ENCODE assay signal across 14 cellular contexts in genomic region chr3:169104541-169104940, GRCh38.
DNase-seq lines count a peak whose midpoint lies in the region; ATAC-seq, FAIRE-seq and TF ChIP-seq lines count a peak whose summit lies in the region.
"Had no signal": no experiment of that assay in that cellular context is flagged by ENCODE, and none has a peak within 500 bp of the region (broad histone marks: within the 10 kb centered on the region; RNA-seq: fewer than 3 reads in every experiment).

No MANE protein-coding gene starts in this region.

- H3K27ac ChIP-seq in keratinocyte (ENCODE audit: control insufficient read depth, insufficient read depth, low read length) (no peak overlapping the region), gastrocnemius medialis (no peak overlapping the region)
- H3K27ac ChIP-seq: BLaER1 treated with 17β-estradiol and CSF1 and Interleukin-3, amounts not matched to agents 10 nM and 100 nM; vagina had no signal

- H3K9me3 ChIP-seq in keratinocyte (ENCODE audit: control insufficient read depth, low read depth, low read length) (no peaks in the 10 kb centered on the region), gastrocnemius medialis (no peaks in the 10 kb centered on the region)
- H3K9me3 ChIP-seq: BLaER1 treated with 17β-estradiol and CSF1 and Interleukin-3, amounts not matched to agents 10 nM and 100 nM; vagina had no signal

- TF ChIP-seq CTCF in keratinocyte (optimal IDR thresholded peaks at IDR 0.05 in 1 of 3, IDR thresholded peaks at IDR 0.05 in 1 of 3, conservative IDR thresholded peaks at IDR 0.05 in 1 of 3; ENCODE audit: extremely low read depth in 1 of 3, insufficient read depth in 2 of 3, low read length in 3 of 3) (no peak), gastrocnemius medialis (IDR thresholded peaks at IDR 0.05 in 4 of 5, conservative IDR thresholded peaks at IDR 0.05 in 1 of 5) (no peak)

- ATAC-seq in gastrocnemius medialis (no peak), GM19467 (IDR thresholded peaks at IDR 0.05; ENCODE audit: unreplicated experiment) (no peak), GM19397 (IDR thresholded peaks at IDR 0.05; ENCODE audit: unreplicated experiment) (no peak)
- ATAC-seq: left lobe of liver had no signal

- dilution Hi-C loops in keratinocyte (cut with MboI; ENCODE audit: extremely low pct_ligation_motif_present, low sequenced_read_pairs): no loop called here

- no peaks in the 10 kb centered on the region for H3K27me3 ChIP-seq in keratinocyte (ENCODE audit: control insufficient read depth, extremely low read depth, insufficient read depth, low read length)
- no peaks in the 10 kb centered on the region for H3K27me3 ChIP-seq in gastrocnemius medialis
- H3K27me3 ChIP-seq: BLaER1 treated with 17β-estradiol and CSF1 and Interleukin-3, amounts not matched to agents 10 nM and 100 nM; vagina had no signal

- no peak overlapping the region for H3K9ac ChIP-seq in keratinocyte (ENCODE audit: control insufficient read depth, extremely low read depth, insufficient read depth, low read length)
- H3K9ac ChIP-seq: BLaER1 treated with 17β-estradiol and CSF1 and Interleukin-3, amounts not matched to agents 10 nM and 100 nM had no signal

- H3K4me2 ChIP-seq in keratinocyte (ENCODE audit: control insufficient read depth, extremely low read depth, insufficient read depth, low read depth, low read length): no peak overlapping the region
- H3K4me2 ChIP-seq: BLaER1 treated with 17β-estradiol and CSF1 and Interleukin-3, amounts not matched to agents 10 nM and 100 nM had no signal

- in situ Hi-C loops in gastrocnemius medialis (cut with MboI; ENCODE audit: low sequenced_read_pairs in 4 of 4): no loop called here

- H3K36me3 ChIP-seq in keratinocyte (ENCODE audit: control insufficient read depth in 2 of 2, extremely low read depth in 1 of 2, insufficient read depth in 2 of 2, low read length in 2 of 2) (no peaks in the 10 kb centered on the region), gastrocnemius medialis (no peaks in the 10 kb centered on the region)
- H3K36me3 ChIP-seq: BLaER1 treated with 17β-estradiol and CSF1 and Interleukin-3, amounts not matched to agents 10 nM and 100 nM; vagina had no signal

- no peak overlapping the region for H3K4me3 ChIP-seq in keratinocyte (ENCODE audit: control insufficient read depth in 2 of 3, extremely low read depth in 1 of 3, insufficient read depth in 2 of 3, low read depth in 1 of 3, low read length in 3 of 3)
- H3K4me3 ChIP-seq in gastrocnemius medialis: no peak overlapping the region
- H3K4me3 ChIP-seq: BLaER1 treated with 17β-estradiol and CSF1 and Interleukin-3, amounts not matched to agents 10 nM and 100 nM; vagina had no signal

- H3K4me1 ChIP-seq in keratinocyte (ENCODE audit: control insufficient read depth, extremely low read depth, insufficient read depth, low read length): peaks cover 17% of the 10 kb centered on the region
- no peaks in the 10 kb centered on the region for H3K4me1 ChIP-seq in gastrocnemius medialis
- H3K4me1 ChIP-seq: BLaER1 treated with 17β-estradiol and CSF1 and Interleukin-3, amounts not matched to agents 10 nM and 100 nM; vagina had no signal

- intact Hi-C loops in gastrocnemius medialis (cut with DNase I; ENCODE audit: low total_unique reads): no loop called here

- H3K79me2 ChIP-seq in keratinocyte (ENCODE audit: control insufficient read depth, insufficient read depth, low read length): no peaks in the 10 kb centered on the region

- H3K9me1 ChIP-seq in keratinocyte (ENCODE audit: control insufficient read depth, extremely low read depth, insufficient read depth, low read length): no peaks in the 10 kb centered on the region

- no peak for TF ChIP-seq POLR2A in gastrocnemius medialis (IDR thresholded peaks at IDR 0.05)

- DNase-seq in AG08396 (ENCODE audit: low spot score): peak; percentile 29
- DNase-seq in HT1080 (ENCODE audit: low read depth): peak; percentile 86
- DNase-seq in amniotic epithelial cell (ENCODE audit: low read depth): peak; percentile 94
- DNase-seq in keratinocyte (ENCODE audit: low read depth, low spot score): peak; percentile 32
- no peak for DNase-seq in gastrocnemius medialis
- no peak for DNase-seq in DMS 273 (lab: John Stamatoyannopoulos, UW; ENCODE audit: unreplicated experiment)
- DNase-seq: activated naive CD4-positive, alpha-beta T cell treated with anti-CD3 and anti-CD28 coated beads, Interleukin-2, amount 50 U/mL, for 16 hours; NCI-H446 treated with DMSO at 0.1 percent for 48 hours; stimulated activated CD4-positive, alpha-beta T cell treated with anti-CD3 and anti-CD28 coated beads, Interleukin-12 subunit alpha, Interleukin-12 subunit beta, amount 100 ng/mL, for 4 hours had no signal

- H4K20me1 ChIP-seq in keratinocyte (ENCODE audit: control insufficient read depth, extremely low read depth, insufficient read depth, low read length): no peaks in the 10 kb centered on the region
- H4K20me1 ChIP-seq: BLaER1 treated with 17β-estradiol and CSF1 and Interleukin-3, amounts not matched to agents 10 nM and 100 nM had no signal

- FAIRE-seq in keratinocyte (lab: Jason Lieb, UNC): peak; percentile 93

- no peak overlapping the region for H2AFZ ChIP-seq in keratinocyte (ENCODE audit: control insufficient read depth, low read length)

Comparison
In these comparisons a context has a peak if more than half of its experiments do, and no peak if none do; other contexts are left out.
1. DNase-seq: peak in AG08396 (single experiment), HT1080 (single experiment), amniotic epithelial cell (single experiment) and keratinocyte (single experiment); none in gastrocnemius medialis (0 of 2) and DMS 273 (single experiment).